Comparison of ENCODE assay signal across 9 cellular contexts in the genomic region with DNA sequence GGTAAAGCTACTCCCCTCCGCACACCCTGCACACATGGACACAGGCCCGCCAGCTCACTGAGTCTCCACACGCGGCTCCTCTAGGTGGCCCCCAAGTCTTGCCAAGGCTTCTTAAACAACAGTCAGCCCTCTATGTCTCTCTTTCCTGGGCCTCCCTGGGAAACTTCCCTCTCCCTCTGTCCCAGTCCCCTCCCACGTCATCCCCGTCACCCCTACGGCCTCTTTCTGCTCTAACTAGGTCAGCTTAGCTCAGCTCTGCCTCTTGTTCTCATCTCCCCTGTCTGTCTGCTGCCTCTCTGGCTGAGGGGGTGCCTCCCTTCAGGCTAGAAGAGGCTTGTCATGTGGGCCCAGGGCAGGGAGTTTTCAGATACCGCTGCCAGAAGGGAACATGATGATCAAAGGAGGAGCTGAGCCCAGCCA. TPM values are rescaled to one million over a fixed set of nuclear protein-coding genes. Genes with fewer than 3 reads are reported as not detected.
DNase-seq lines count a peak whose midpoint lies in the region; ATAC-seq, FAIRE-seq and TF ChIP-seq lines count a peak whose summit lies in the region.
"Had no signal": no experiment of that assay in that cellular context is flagged by ENCODE, and none has a peak within 500 bp of the region (broad histone marks: within the 10 kb centered on the region; RNA-seq: fewer than 3 reads in every experiment).

No MANE protein-coding gene starts in this region.

- H3K4me3 Mint-ChIP-seq in activated CD4-positive, alpha-beta T cell treated with anti-CD3 and anti-CD28 coated beads for 36 hours: no peak overlapping the region

- no peak overlapping the region for H3K4me2 ChIP-seq in K562 (ENCODE audit: insufficient read depth, low read length)

- BruUV-seq in K562 (replicated peaks; lab: Mats Ljungman, UMichigan): no TSS peak

- no peak for FAIRE-seq in K562 (lab: Jason Lieb, UNC)
- FAIRE-seq: GM19239 had no signal

- H3K27me3 Mint-ChIP-seq in activated CD4-positive, alpha-beta T cell treated with anti-CD3 and anti-CD28 coated beads for 36 hours: no peaks in the 10 kb centered on the region

- H3K4me1 Mint-ChIP-seq in activated CD4-positive, alpha-beta T cell treated with anti-CD3 and anti-CD28 coated beads for 36 hours: peaks cover 38% of the 10 kb centered on the region

- peak overlapping the region in 1 of 2 experiments; percentile 26; a peak in 1 of 4 replicates for H3K9ac ChIP-seq in K562 (ENCODE audit: insufficient read depth in 1 of 2, low read depth in 2 of 2, low read length in 2 of 2)

- H3K9me3 ChIP-seq in K562 (replicated peaks; ENCODE audit: control insufficient read depth, insufficient read depth, low read depth, low read length): no peaks in the 10 kb centered on the region

- peak in 1 of 3 experiments; percentile 11; a peak in 1 of 6 replicates for TF ChIP-seq CTCF in K562 (IDR thresholded peaks at IDR 0.05 in 2 of 3, conservative IDR thresholded peaks at IDR 0.05 in 1 of 3; ENCODE audit: insufficient read depth in 2 of 3, low read depth in 1 of 3, low read length in 3 of 3)

- H3K4me3 ChIP-seq in K562: no peak overlapping the region

- WGBS in K562 (ENCODE audit: insufficient coverage, low coverage, missing lambda C conversion rate): 86% methylated on average over 7 of the region's 8 CpGs

- in situ Hi-C loops in K562 (cut with MboI): no loop called here

- no peak for TF ChIP-seq EP300 in K562 (IDR thresholded peaks at IDR 0.05; ENCODE audit: low read length)

- CTCF ChIA-PET in activated CD4-positive, alpha-beta T cell treated with anti-CD3 and anti-CD28 coated beads for 36 hours (lab: Charles Lee): interaction anchor here (2.4 kb wide), 1 partner anchor 75 kb away, joined by 10 read pairs; no protein-coding TSS in a partner anchor
- CTCF ChIA-PET in K562 (lab: Yijun Ruan, JAX; ENCODE audit: low intra/inter-chr PET ratio): no interaction called here

- DNase-seq in activated CD4-positive, alpha-beta T cell treated with anti-CD3 and anti-CD28 coated beads for 36 hours: peak; percentile 14
- no peak for DNase-seq in activated CD4-positive, alpha-beta T cell treated with anti-CD3 and anti-CD28 coated beads for 1 hour
- DNase-seq in K562 (ENCODE audit: extremely low read depth in 1 of 4, low spot score in 3 of 4) (no peak), islet precursor cell (peak; percentile 61), NCI-H2029 treated with DMSO at 0.1 percent for 48 hours (lab: John Stamatoyannopoulos, UW) (no peak), KG1 (lab: John Stamatoyannopoulos, UW) (no peak)
- DNase-seq in stimulated activated naive CD8-positive, alpha-beta T cell treated with anti-CD3 and anti-CD28 coated beads, Interleukin-15, Interleukin-2, amounts not matched to agents 100 U/mL and 50 U/mL, for 24 hours: peak; percentile 19

- H3K27ac ChIP-seq in K562 (ENCODE audit: extremely low read depth, low read depth, low read length): no peak overlapping the region

- ATAC-seq in activated CD4-positive, alpha-beta T cell treated with anti-CD3 and anti-CD28 coated beads for 36 hours: peak; percentile 37
- ATAC-seq in K562 (peak; percentile 70; the same call in 2 of the 3 replicates), HG03354 (IDR thresholded peaks at IDR 0.05; ENCODE audit: poor library complexity, severe bottlenecking, unreplicated experiment) (no peak)
- peak; percentile 45 for ATAC-seq in stimulated activated naive CD8-positive, alpha-beta T cell treated with anti-CD3 and anti-CD28 coated beads, Interleukin-15, Interleukin-2, amounts not matched to agents 100 U/mL and 50 U/mL, for 24 hours

- no peaks in the 10 kb centered on the region; a peak in 1 of 5 replicates for H3K4me1 ChIP-seq in K562 (replicated peaks in 1 of 2; ENCODE audit: control insufficient read depth in 2 of 2, insufficient read depth in 2 of 2, low read length in 2 of 2)

- TF ChIP-seq POLR2A in K562 (conservative IDR thresholded peaks at IDR 0.05): no peak

- H3K79me2 ChIP-seq in K562 (ENCODE audit: control insufficient read depth, insufficient read depth, low read length): no peaks in the 10 kb centered on the region

- H3K27me3 ChIP-seq in K562 (ENCODE audit: control insufficient read depth in 2 of 2, insufficient read depth in 2 of 2, low read length in 2 of 2): no peaks in the 10 kb centered on the region

- intact Hi-C loops in activated CD4-positive, alpha-beta T cell treated with anti-CD3 and anti-CD28 coated beads for 36 hours (cut with DNase I, micrococcal nuclease): loop anchor here in 1 of 2 experiments (2.0 kb wide), 1 partner anchor 39 kb away; a partner anchor contains a TSS
- intact Hi-C loops in K562 (cut with micrococcal nuclease): no loop called here

- H3K27ac Mint-ChIP-seq in activated CD4-positive, alpha-beta T cell treated with anti-CD3 and anti-CD28 coated beads for 36 hours: peak overlapping the region; percentile 80

- no peaks in the 10 kb centered on the region for H3K9me1 ChIP-seq in K562 (ENCODE audit: control insufficient read depth, insufficient read depth, low read length)

- POLR2A ChIA-PET in activated CD4-positive, alpha-beta T cell treated with anti-CD3 and anti-CD28 coated beads for 36 hours (lab: Charles Lee): interaction anchor here (0.7 kb wide), 1 partner anchor 18 kb away, joined by 4 read pairs; no protein-coding TSS in a partner anchor
- POLR2A ChIA-PET in K562 (lab: Yijun Ruan, JAX): interaction anchor here (0.6 to 1.8 kb wide), 2 partner anchors 13 to 33 kb away, joined by 4 to 5 read pairs; no protein-coding TSS in a partner anchor

- no peak overlapping the region for H2AFZ ChIP-seq in K562 (ENCODE audit: low read depth, low read length)

- TF ChIP-seq RAD21 in K562 (CRISPR knock-in tag; conservative IDR thresholded peaks at IDR 0.05 in 1 of 2, IDR thresholded peaks at IDR 0.05 in 1 of 2): no peak

- no peaks in the 10 kb centered on the region for H3K9me3 Mint-ChIP-seq in activated CD4-positive, alpha-beta T cell treated with anti-CD3 and anti-CD28 coated beads for 36 hours (ENCODE audit: low read depth)

- H3K36me3 Mint-ChIP-seq in activated CD4-positive, alpha-beta T cell treated with anti-CD3 and anti-CD28 coated beads for 36 hours (ENCODE audit: low read depth): peaks cover 44% of the 10 kb centered on the region

- peaks cover 35% of the 10 kb centered on the region; the same call in 2 of the 3 replicates for H3K36me3 ChIP-seq in K562 (ENCODE audit: control insufficient read depth, insufficient read depth, low read length)

- no peaks in the 10 kb centered on the region; the same call in 1 of the 2 replicates for H4K20me1 ChIP-seq in K562 (replicated peaks; ENCODE audit: control insufficient read depth, insufficient read depth, low read length)

TF ChIP-seq in K562, 482 proteins besides CTCF, POLR2A, EP300 and RAD21 (continues in another document):
- TF ChIP-seq L3MBTL2 (IDR thresholded peaks at IDR 0.05) (no peak), TBL1XR1 (IDR thresholded peaks at IDR 0.05; ENCODE audit: low read length in 2 of 2) (no peak), PRPF4 (IDR thresholded peaks at IDR 0.05; ENCODE audit: insufficient read depth, low read depth, low read length, poor library complexity, severe bottlenecking) (no peak)

RNA-seq across cellular contexts. Expression of a gene that starts 38.8 kb away (rescaled TPM):
- total RNA-seq in activated CD4-positive, alpha-beta T cell treated with anti-CD3 and anti-CD28 coated beads for 36 hours: 100 to 1,000 TPM; 183 to 233 TPM
- total RNA-seq in K562 (2011; cell fraction: chromatin; rRNA removed; ENCODE audit: low replicate concordance): 62.2 and 67.3 TPM in 2 replicates
- 20.0 and 24.9 TPM in 2 replicates for total RNA-seq in K562 (2011; cell fraction: nucleolus; rRNA removed)
- total RNA-seq in K562 (2011; cell fraction: nucleoplasm; rRNA removed): 38.7 and 66.8 TPM in 2 replicates
- total RNA-seq in K562 (2014; rRNA removed) (33.7 and 39.9 TPM in 2 replicates), K562 (2014; rRNA removed; fragmentation: Illumina TruSeq; extraction: Trizol) (36.2 and 37.8 TPM in 2 replicates), K562 (2015; rRNA removed; fragmentation: Illumina TruSeq; extraction: Trizol) (37.8 and 41.1 TPM in 2 replicates), K562 (2021) (37.7 and 37.8 TPM in 2 replicates)
- polyA plus RNA-seq in K562 (2011; rRNA removed) (54.6 and 85.4 TPM in 2 replicates), K562 (2014; fragmentation: Illumina TruSeq; extraction: Trizol) (51.8 and 67.0 TPM in 2 replicates), K562 (2014; fragmentation: Nextera tagmentation; extraction: Ambion mirVana) (10 to 100 TPM in 1 of 2 experiments, 1 to 10 TPM in 1; 8.4 to 12.2 TPM), K562 (2014; rRNA removed) (29.0 and 35.3 TPM in 2 replicates)
- 57.5 and 94.0 TPM in 2 replicates for polyA plus RNA-seq in K562 (2011; cell fraction: cytosol; rRNA removed)
- polyA plus RNA-seq in K562 (2011; cell fraction: nucleus; rRNA removed): 46.0 and 56.9 TPM in 2 replicates
- polyA plus RNA-seq in K562 (2012): 31.8 and 66.7 TPM in 2 replicates
- polyA minus RNA-seq in K562 (2011; rRNA and poly(A)+ RNA removed): 114 and 136 TPM in 2 replicates
- polyA minus RNA-seq in K562 (2011; cell fraction: cytosol; rRNA and poly(A)+ RNA removed): 53.4 and 56.8 TPM in 2 replicates
- 12.5 and 39.9 TPM in 2 replicates for polyA minus RNA-seq in K562 (2011; cell fraction: nucleus; rRNA and poly(A)+ RNA removed)

RNA-seq across cellular contexts. Expression of a gene that starts 47.9 kb away (rescaled TPM):
- total RNA-seq in activated CD4-positive, alpha-beta T cell treated with anti-CD3 and anti-CD28 coated beads for 36 hours: 10 to 100 TPM; 23.8 to 25.0 TPM
- 16.6 and 45.9 TPM in 2 replicates for total RNA-seq in K562 (2011; cell fraction: chromatin; rRNA removed; ENCODE audit: low replicate concordance)
- 12.7 and 13.9 TPM in 2 replicates for total RNA-seq in K562 (2011; cell fraction: nucleolus; rRNA removed)
- 21.9 and 27.9 TPM in 2 replicates for total RNA-seq in K562 (2011; cell fraction: nucleoplasm; rRNA removed)
- 11.7 and 12.8 TPM in 2 replicates for total RNA-seq in K562 (2014; rRNA removed)
- total RNA-seq in K562 (2014; rRNA removed; fragmentation: Illumina TruSeq; extraction: Trizol): 27.2 and 30.1 TPM in 2 replicates
- total RNA-seq in K562 (2015; rRNA removed; fragmentation: Illumina TruSeq; extraction: Trizol): 20.1 and 20.7 TPM in 2 replicates
- total RNA-seq in K562 (2021): 30.0 and 31.9 TPM in 2 replicates
- 16.0 and 19.0 TPM in 2 replicates for polyA plus RNA-seq in K562 (2011; rRNA removed)
- 8.5 and 8.7 TPM in 2 replicates for polyA plus RNA-seq in K562 (2011; cell fraction: cytosol; rRNA removed)
- 9.6 and 12.1 TPM in 2 replicates for polyA plus RNA-seq in K562 (2011; cell fraction: nucleus; rRNA removed)
- polyA plus RNA-seq in K562 (2012): 14.2 and 21.3 TPM in 2 replicates
- polyA plus RNA-seq in K562 (2014; fragmentation: Illumina TruSeq; extraction: Trizol): 28.7 and 31.9 TPM in 2 replicates
- polyA plus RNA-seq in K562 (2014; fragmentation: Nextera tagmentation; extraction: Ambion mirVana): 10 to 100 TPM in 1 of 2 experiments, 1 to 10 TPM in 1; 8.9 to 10.8 TPM
- 13.3 and 16.8 TPM in 2 replicates for polyA plus RNA-seq in K562 (2014; rRNA removed)
- polyA minus RNA-seq in K562 (2011; rRNA and poly(A)+ RNA removed): 28.3 and 31.4 TPM in 2 replicates
- 14.7 and 20.0 TPM in 2 replicates for polyA minus RNA-seq in K562 (2011; cell fraction: cytosol; rRNA and poly(A)+ RNA removed)
- 7.0 and 10.9 TPM in 2 replicates for polyA minus RNA-seq in K562 (2011; cell fraction: nucleus; rRNA and poly(A)+ RNA removed)

Comparison
In these comparisons a context has a peak if more than half of its experiments do, and no peak if none do; other contexts are left out.
1. DNase-seq: peak in activated CD4-positive, alpha-beta T cell treated with anti-CD3 and anti-CD28 coated beads for 36 hours (single experiment), islet precursor cell (single experiment) and stimulated activated naive CD8-positive, alpha-beta T cell treated with anti-CD3 and anti-CD28 coated beads, Interleukin-15, Interleukin-2, amounts not matched to agents 100 U/mL and 50 U/mL, for 24 hours (single experiment); none in activated CD4-positive, alpha-beta T cell treated with anti-CD3 and anti-CD28 coated beads for 1 hour (single experiment), K562 (0 of 4), NCI-H2029 treated with DMSO at 0.1 percent for 48 hours (single experiment) and KG1 (single experiment).